In the genomic region with DNA sequence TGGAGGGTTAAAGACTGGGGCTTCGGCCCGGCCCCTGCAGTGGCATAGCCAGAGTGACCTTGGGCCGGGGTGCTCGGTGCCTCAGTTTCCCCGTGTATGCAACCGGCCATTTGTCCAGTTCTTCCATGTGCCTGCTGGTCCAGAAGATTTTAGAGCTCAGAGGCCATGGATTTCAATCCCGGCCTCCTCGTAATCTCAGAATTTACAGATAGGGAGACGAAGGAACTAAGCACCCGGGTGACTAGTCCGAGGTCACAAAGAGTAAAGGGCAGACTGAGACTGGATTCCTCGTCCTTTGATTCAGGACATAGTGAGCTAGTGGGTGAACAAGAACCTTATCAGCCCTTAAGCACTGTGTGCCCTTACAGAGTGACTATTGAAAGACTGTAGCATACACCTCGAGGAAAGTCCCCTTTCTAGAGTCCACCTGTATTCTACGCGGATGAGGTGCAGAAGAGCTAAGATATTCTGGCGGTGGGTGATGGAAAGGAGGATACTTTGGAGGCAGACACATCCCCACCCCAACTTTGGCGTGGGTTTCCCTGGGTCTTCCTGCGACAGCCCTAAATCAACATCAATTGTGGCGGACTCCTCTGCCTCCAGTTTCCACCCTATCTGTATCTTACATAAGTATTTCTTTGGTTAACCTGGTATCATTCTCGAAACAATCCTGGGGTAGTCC, we compare ENCODE assay signal across 8 cellular contexts. TPM values are rescaled to one million over a fixed set of nuclear protein-coding genes. Genes with fewer than 3 reads are reported as not detected.
A peak's percentile ranks its signal among the peaks of the same experiment; 100 is the strongest.
DNase-seq lines count a peak whose midpoint lies in the region; ATAC-seq, FAIRE-seq and TF ChIP-seq lines count a peak whose summit lies in the region.

No MANE protein-coding gene starts in this region.

- peaks cover 16% of the 10 kb centered on the region for H3K4me1 ChIP-seq in HUES64 (ENCODE audit: insufficient read depth, low read length)
- peaks cover 9 to 14% of the 10 kb centered on the region in 2 donors for H3K4me1 ChIP-seq in small intestine (ENCODE audit: control insufficient read depth in 2 of 2, insufficient read depth in 1 of 2, low read depth in 1 of 2, low read length in 1 of 2)

- peaks cover 3% of the 10 kb centered on the region; the same call in 1 of the 2 replicates for H3K36me3 ChIP-seq in HUES64 (ENCODE audit: insufficient read depth, low read length)
- H3K36me3 ChIP-seq in small intestine (ENCODE audit: control insufficient read depth in 2 of 2, insufficient read depth in 2 of 2, low read length in 2 of 2) = no peaks in the 10 kb centered on the region

- peaks cover 31% of the 10 kb centered on the region for H3K4me1 Mint-ChIP-seq in activated naive CD8-positive, alpha-beta T cell treated with anti-CD3 and anti-CD28 coated beads for 36 hours

- no peak for DNase-seq in AG04450 (ENCODE audit: low read depth, low spot score)
- DNase-seq in activated naive CD8-positive, alpha-beta T cell treated with anti-CD3 and anti-CD28 coated beads for 36 hours = no peak
- peak; percentile 90 for DNase-seq in small intestine
- DNase-seq in NCI-H187 (lab: John Stamatoyannopoulos, UW) = no peak
- no peak for DNase-seq in OCI-M2 (lab: John Stamatoyannopoulos, UW; ENCODE audit: unreplicated experiment)

- peaks cover 11% of the 10 kb centered on the region for H3K36me3 Mint-ChIP-seq in activated naive CD8-positive, alpha-beta T cell treated with anti-CD3 and anti-CD28 coated beads for 36 hours

- H3K9ac ChIP-seq in HUES64 (ENCODE audit: low read depth, low read length) = peak overlapping the region; percentile 85

- H3K9me3 Mint-ChIP-seq in activated naive CD8-positive, alpha-beta T cell treated with anti-CD3 and anti-CD28 coated beads for 36 hours = no peaks in the 10 kb centered on the region

- H3K27me3 Mint-ChIP-seq in activated naive CD8-positive, alpha-beta T cell treated with anti-CD3 and anti-CD28 coated beads for 36 hours = no peaks in the 10 kb centered on the region

- POLR2A ChIA-PET in AG04450 (lab: Yijun Ruan, JAX) = interaction anchor here (0.7 to 3.2 kb wide), 9 partner anchors 11 to 372 kb away, joined by 3 to 15 read pairs (median 4); a partner anchor contains a TSS

- 10% methylated on average over 20 of the region's 20 CpGs for WGBS in HUES64
- WGBS in small intestine, 3 donors = 6 to 11% (median 8%) methylated on average over 20 of the region's 20 CpGs

- no peak for TF ChIP-seq CTCF in AG04450 (IDR thresholded peaks at IDR 0.05; ENCODE audit: low read depth, low read length)

- no peak for ATAC-seq in HG03095 (IDR thresholded peaks at IDR 0.05; ENCODE audit: unreplicated experiment)

- CTCF ChIA-PET in AG04450 (lab: Charles Lee) = interaction anchor here (0.8 to 1.5 kb wide), 2 partner anchors 53 to 180 kb away, joined by 3 to 5 read pairs; no protein-coding TSS in a partner anchor

- FAIRE-seq in small intestine (lab: Jason Lieb, UNC) = no peak

- peak overlapping the region; percentile 87 for H3K4me3 ChIP-seq in AG04450 (ENCODE audit: low read depth, low read length)
- H3K4me3 ChIP-seq in HUES64 (ENCODE audit: low read length) = peak overlapping the region; percentile 84
- peak overlapping the region; percentile 90 for H3K4me3 ChIP-seq in iPS-11a (ENCODE audit: low read depth, low read length)
- peak overlapping the region; percentile 60 to 94 for H3K4me3 ChIP-seq in small intestine (ENCODE audit: low read depth in 1 of 2, low read length in 2 of 2)

- no peaks in the 10 kb centered on the region for H3K9me3 ChIP-seq in AG04450 (ENCODE audit: control insufficient read depth, insufficient read depth, low read length)
- H3K9me3 ChIP-seq in HUES64 (ENCODE audit: insufficient read depth, low read depth, low read length) = no peaks in the 10 kb centered on the region
- H3K9me3 ChIP-seq in small intestine (ENCODE audit: control insufficient read depth, low read depth) = no peaks in the 10 kb centered on the region

- H3K27ac ChIP-seq in AG04450 (ENCODE audit: low read depth, low read length) = peak overlapping the region; percentile 39
- peak overlapping the region; percentile 70 for H3K27ac ChIP-seq in HUES64 (ENCODE audit: low read depth, low read length)
- H3K27ac ChIP-seq in small intestine (ENCODE audit: low read depth in 1 of 2, low read length in 1 of 2) = peak overlapping the region; percentile 92 to 95

- H3K27me3 ChIP-seq in AG04450 (ENCODE audit: control insufficient read depth, insufficient read depth, low read length) (no peaks in the 10 kb centered on the region), HUES64 (ENCODE audit: insufficient read depth, low read length) (no peaks in the 10 kb centered on the region), small intestine (ENCODE audit: control insufficient read depth in 2 of 2, insufficient read depth in 2 of 2, low read length in 2 of 2) (no peaks in the 10 kb centered on the region)

- H3K4me3 Mint-ChIP-seq in activated naive CD8-positive, alpha-beta T cell treated with anti-CD3 and anti-CD28 coated beads for 36 hours = peak overlapping the region; percentile 97

- H3K27ac Mint-ChIP-seq in activated naive CD8-positive, alpha-beta T cell treated with anti-CD3 and anti-CD28 coated beads for 36 hours = peak overlapping the region; percentile 94

RNA-seq across cellular contexts. Expression of a gene that starts 0.6 kb away (rescaled TPM):
- 34.6 and 38.4 TPM in 2 replicates for polyA plus RNA-seq in AG04450 (2011; rRNA removed)
- polyA minus RNA-seq in AG04450 (2011; rRNA and poly(A)+ RNA removed) = 25.3 and 30.5 TPM in 2 replicates
- 29.6 TPM for polyA plus RNA-seq in HUES64 (2013, experiment 1 of 2)
- 30.6 TPM for polyA plus RNA-seq in HUES64 (2013, experiment 2 of 2)
- total RNA-seq in activated naive CD8-positive, alpha-beta T cell treated with anti-CD3 and anti-CD28 coated beads for 36 hours = 10 to 100 TPM; 16.7 to 16.8 TPM
- polyA plus RNA-seq in small intestine = 10 to 100 TPM; 27.5 to 40.6 (median 30.8) TPM

RNA-seq across cellular contexts. Expression of a gene that starts 0.9 kb away (rescaled TPM):
- polyA plus RNA-seq in AG04450 (2011; rRNA removed) (27.8 and 28.5 TPM in 2 replicates), small intestine (10 to 100 TPM in 1 of 3 donors, 1 to 10 TPM in 2; 6.5 to 11.9 (median 7.2) TPM)
- polyA minus RNA-seq in AG04450 (2011; rRNA and poly(A)+ RNA removed) = 54.3 and 65.7 TPM in 2 replicates
- polyA plus RNA-seq in HUES64 (2013, experiment 1 of 2) = 10.7 TPM
- 9.6 TPM for polyA plus RNA-seq in HUES64 (2013, experiment 2 of 2)
- total RNA-seq in activated naive CD8-positive, alpha-beta T cell treated with anti-CD3 and anti-CD28 coated beads for 36 hours = 10 to 100 TPM; 28.4 to 28.5 TPM

RNA-seq across cellular contexts. Expression of a gene that starts 53.4 kb away (rescaled TPM):
- polyA plus RNA-seq in AG04450 (2011; rRNA removed) = 38.0 and 52.6 TPM in 2 replicates
- 8.6 and 13.4 TPM in 2 replicates for polyA minus RNA-seq in AG04450 (2011; rRNA and poly(A)+ RNA removed)
- 45.8 TPM for polyA plus RNA-seq in HUES64 (2013, experiment 1 of 2)
- polyA plus RNA-seq in HUES64 (2013, experiment 2 of 2) = 44.4 TPM
- 10 to 100 TPM; 35.1 to 41.8 TPM for total RNA-seq in activated naive CD8-positive, alpha-beta T cell treated with anti-CD3 and anti-CD28 coated beads for 36 hours
- polyA plus RNA-seq in small intestine = 10 to 100 TPM; 33.4 to 77.0 (median 69.1) TPM

RNA-seq across cellular contexts. Expression of a gene that starts 53.5 kb away (rescaled TPM):
- polyA plus RNA-seq in AG04450 (2011; rRNA removed) (20.1 and 20.9 TPM in 2 replicates), small intestine (10 to 100 TPM in 1 of 3 donors, 1 to 10 TPM in 2; 7.6 to 14.0 (median 8.5) TPM)
- polyA minus RNA-seq in AG04450 (2011; rRNA and poly(A)+ RNA removed) = 12.8 and 15.8 TPM in 2 replicates
- polyA plus RNA-seq in HUES64 (2013, experiment 1 of 2) = 27.8 TPM
- 25.2 TPM for polyA plus RNA-seq in HUES64 (2013, experiment 2 of 2)
- total RNA-seq in activated naive CD8-positive, alpha-beta T cell treated with anti-CD3 and anti-CD28 coated beads for 36 hours = 10 to 100 TPM; 65.9 to 66.3 TPM

Comparison
In these comparisons a context has a peak if more than half of its experiments do, and no peak if none do; other contexts are left out.
1. H3K27ac ChIP-seq: peak in every context shown above with its lines; median percentile 94 in small intestine; 70 in HUES64; 39 in AG04450.